2 cellular contexts compared by ENCODE assay signal in genomic region chr7:101632641-101633040, GRCh38.
TF ChIP-seq lines count a peak whose summit lies in the region.

No MANE protein-coding gene starts in this region.

TF ChIP-seq in Ishikawa, 13 proteins besides CTCF, POLR2A, EP300 and RAD21:
- TF ChIP-seq USF1 (IDR thresholded peaks at IDR 0.05): no peak
- peak; percentile 51; the same call in 1 of the 2 replicates for TF ChIP-seq YY1 (IDR thresholded peaks at IDR 0.05; ENCODE audit: low read depth)

TF ChIP-seq in GM12878, 131 proteins besides CTCF, POLR2A, EP300 and RAD21:
- no peak for TF ChIP-seq RFX5 (IDR thresholded peaks at IDR 0.05; ENCODE audit: low read depth, low read length)
- TF ChIP-seq YY1 (IDR thresholded peaks at IDR 0.05; ENCODE audit: low read depth, low read length): 0 out of 2 replicates have a peak, but pooled peaks have one; percentile 49
